Comparison of ENCODE assay signal across 8 cellular contexts in genomic region chr7:30276203-30276900, GRCh38. TPM values are rescaled to one million over a fixed set of nuclear protein-coding genes. Genes with fewer than 3 reads are reported as not detected.
DNase-seq lines count a peak whose midpoint lies in the region; TF ChIP-seq lines count a peak whose summit lies in the region.

No MANE protein-coding gene starts in this region.

- TF ChIP-seq CTCF in neural crest cell (conservative IDR thresholded peaks at IDR 0.05): peak; percentile 75

- H3K27me3 Mint-ChIP-seq in neural crest cell (ENCODE audit: low read depth): peaks cover 5% of the 10 kb centered on the region

- H3K27ac Mint-ChIP-seq in neural crest cell (ENCODE audit: unreplicated experiment): no peak overlapping the region

- POLR2A ChIA-PET in HEK293T (lab: Yijun Ruan, JAX): no interaction called here

- H3K4me1 Mint-ChIP-seq in neural crest cell: no peaks in the 10 kb centered on the region

- no peaks in the 10 kb centered on the region for H3K36me3 Mint-ChIP-seq in neural crest cell (ENCODE audit: low read depth)

- H3K4me3 Mint-ChIP-seq in neural crest cell: no peak overlapping the region

- DNase-seq in EH (ENCODE audit: low read depth): peak; percentile 63
- DNase-seq in HEK293T (ENCODE audit: extremely low spot score): peak; percentile 63
- DNase-seq in NCI-H748 treated with DMSO at 0.1 percent for 48 hours (lab: John Stamatoyannopoulos, UW): peak; percentile 31
- DNase-seq in activated T-cell treated with anti-CD3 and anti-CD28 coated beads for 48 hours (ENCODE audit: low read depth): peak; percentile 13
- DNase-seq in fibroblast of gingiva (ENCODE audit: low read depth): peak; percentile 46
- peak; percentile 39 for DNase-seq in neural crest cell (ENCODE audit: low read depth, low spot score)
- DNase-seq in 8988T: no peak
- no peak for DNase-seq in NCI-H128 (lab: John Stamatoyannopoulos, UW; ENCODE audit: unreplicated experiment)

- CTCF ChIA-PET in HEK293T (lab: Yijun Ruan, JAX): interaction anchor here (0.7 to 1.6 kb wide), 9 partner anchors 9 to 288 kb away, joined by 3 to 8 read pairs (median 4); partner anchors contain the start of genes NOD1 and ZNRF2

- no peaks in the 10 kb centered on the region for H3K9me3 Mint-ChIP-seq in neural crest cell

TF ChIP-seq in HEK293T, 16 proteins besides CTCF, POLR2A, EP300 and RAD21:
- no peak for TF ChIP-seq SUZ12 (IDR thresholded peaks at IDR 0.05)
- no peak for TF ChIP-seq SP1 (IDR thresholded peaks at IDR 0.05)
- TF ChIP-seq PKNOX1 (IDR thresholded peaks at IDR 0.05): no peak
- no peak for TF ChIP-seq ELF4 (IDR thresholded peaks at IDR 0.05)
- no peak for TF ChIP-seq NFRKB (IDR thresholded peaks at IDR 0.05)
- no peak for TF ChIP-seq HDGF (IDR thresholded peaks at IDR 0.05; ENCODE audit: borderline replicate concordance)
- no peak for TF ChIP-seq CTBP1 (IDR thresholded peaks at IDR 0.05; ENCODE audit: borderline replicate concordance)
- TF ChIP-seq ARNT (IDR thresholded peaks at IDR 0.05): no peak
- no peak for TF ChIP-seq FOXK2 (IDR thresholded peaks at IDR 0.05)
- no peak for TF ChIP-seq BHLHE40 (IDR thresholded peaks at IDR 0.05; ENCODE audit: borderline replicate concordance)
- TF ChIP-seq L3MBTL2 (conservative IDR thresholded peaks at IDR 0.05): no peak
- no peak for TF ChIP-seq FOXM1 (IDR thresholded peaks at IDR 0.05; ENCODE audit: borderline replicate concordance)
TF ChIP-seq in HEK293T: peak in this region for 0.

RNA-seq across cellular contexts. Expression of gene ZNRF2, which starts 8.0 kb away (rescaled TPM):
- total RNA-seq in neural crest cell: 5.3 and 5.4 TPM in 2 replicates

Comparison
In these comparisons a context has a peak if more than half of its experiments do, and no peak if none do; other contexts are left out.
1. DNase-seq: peak in EH (single experiment), HEK293T (single experiment), NCI-H748 treated with DMSO at 0.1 percent for 48 hours (single experiment), activated T-cell treated with anti-CD3 and anti-CD28 coated beads for 48 hours (single experiment), fibroblast of gingiva (single experiment) and neural crest cell (single experiment); none in 8988T (single experiment) and NCI-H128 (single experiment).